ENCODE assay signal across 9 cellular contexts in genomic region chr17:80265205-80266068, GRCh38. TPM values are rescaled to one million over a fixed set of nuclear protein-coding genes. Genes with fewer than 3 reads are reported as not detected.
A peak's percentile ranks its signal among the peaks of the same experiment; 100 is the strongest.
DNase-seq lines count a peak whose midpoint lies in the region; TF ChIP-seq lines count a peak whose summit lies in the region.
"Had no signal": no experiment of that assay in that cellular context is flagged by ENCODE, and none has a peak within 500 bp of the region (broad histone marks: within the 10 kb centered on the region; RNA-seq: fewer than 3 reads in every experiment).

No MANE protein-coding gene starts in this region.

- H3K27me3 Mint-ChIP-seq in mesothelial cell of epicardium (ENCODE audit: low read depth), result no peaks in the 10 kb centered on the region

- DNase-seq in GM13976 (ENCODE audit: low spot score) (peak; percentile 75), astrocyte of the hippocampus (ENCODE audit: low read depth, low spot score) (peak; percentile 23), mesothelial cell of epicardium (ENCODE audit: low spot score in 2 of 2, unreplicated experiment in 2 of 2) (no peak), retina (no peak), NCI-H2107 treated with DMSO at 0.1 percent for 48 hours (lab: John Stamatoyannopoulos, UW; ENCODE audit: unreplicated experiment) (no peak), NCI-H345 treated with DMSO at 0.1 percent for 48 hours (lab: John Stamatoyannopoulos, UW; ENCODE audit: unreplicated experiment) (no peak)
- peak; percentile 54 to 63 for DNase-seq in activated CD4-positive, alpha-beta T cell treated with anti-CD3 and anti-CD28 coated beads for 4 hours
- DNase-seq in stimulated activated CD4-positive, alpha-beta T cell treated with anti-CD3 and anti-CD28 coated beads, Interleukin-4, amount 100 ng/mL, for 48 hours (ENCODE audit: low read depth in 2 of 2), result peak; percentile 19 to 69
- DNase-seq: NCI-H526 had no signal

- H3K36me3 Mint-ChIP-seq in mesothelial cell of epicardium, result peaks cover 14% of the 10 kb centered on the region

- no peaks in the 10 kb centered on the region for H3K9me3 Mint-ChIP-seq in mesothelial cell of epicardium

- in situ Hi-C loops in GM13976 (cut with MboI; ENCODE audit: low sequenced_read_pairs, unreplicated experiment), result no loop called here

- no peak overlapping the region for H3K4me3 Mint-ChIP-seq in mesothelial cell of epicardium

- no peak overlapping the region for H3K27ac Mint-ChIP-seq in mesothelial cell of epicardium

- TF ChIP-seq CTCF in GM13976 (IDR thresholded peaks at IDR 0.05; ENCODE audit: borderline replicate concordance, control extremely low read depth, extremely low read depth, insufficient read depth, missing control alignments) (no peak), mesothelial cell of epicardium (IDR thresholded peaks at IDR 0.05; ENCODE audit: unreplicated experiment) (no peak)

- H3K4me1 Mint-ChIP-seq in mesothelial cell of epicardium, result peaks cover 12% of the 10 kb centered on the region

RNA-seq across cellular contexts. Expression of gene RNF213, which starts 4.8 kb away (rescaled TPM):
- 62.6 to 76.7 TPM (median 63.4 TPM) in 3 replicates for total RNA-seq in mesothelial cell of epicardium

RNA-seq across cellular contexts. Expression of gene SLC26A11, which starts 45.2 kb away (rescaled TPM):
- 32.5 to 41.2 TPM (median 36.3 TPM) in 3 replicates for total RNA-seq in mesothelial cell of epicardium

RNA-seq across cellular contexts. Expression of gene SGSH, which starts 45.3 kb away (rescaled TPM):
- 49.6 to 57.0 TPM (median 53.7 TPM) in 3 replicates for total RNA-seq in mesothelial cell of epicardium

Comparison
In these comparisons a context has a peak if more than half of its experiments do, and no peak if none do; other contexts are left out.
1. DNase-seq: peak in GM13976 (single experiment), activated CD4-positive, alpha-beta T cell treated with anti-CD3 and anti-CD28 coated beads for 4 hours (2 of 2), astrocyte of the hippocampus (single experiment) and stimulated activated CD4-positive, alpha-beta T cell treated with anti-CD3 and anti-CD28 coated beads, Interleukin-4, amount 100 ng/mL, for 48 hours (2 of 2); none in mesothelial cell of epicardium (0 of 2), retina (single experiment), NCI-H2107 treated with DMSO at 0.1 percent for 48 hours (single experiment) and NCI-H345 treated with DMSO at 0.1 percent for 48 hours (single experiment).